23 cellular contexts compared by ENCODE assay signal in the genomic region with DNA sequence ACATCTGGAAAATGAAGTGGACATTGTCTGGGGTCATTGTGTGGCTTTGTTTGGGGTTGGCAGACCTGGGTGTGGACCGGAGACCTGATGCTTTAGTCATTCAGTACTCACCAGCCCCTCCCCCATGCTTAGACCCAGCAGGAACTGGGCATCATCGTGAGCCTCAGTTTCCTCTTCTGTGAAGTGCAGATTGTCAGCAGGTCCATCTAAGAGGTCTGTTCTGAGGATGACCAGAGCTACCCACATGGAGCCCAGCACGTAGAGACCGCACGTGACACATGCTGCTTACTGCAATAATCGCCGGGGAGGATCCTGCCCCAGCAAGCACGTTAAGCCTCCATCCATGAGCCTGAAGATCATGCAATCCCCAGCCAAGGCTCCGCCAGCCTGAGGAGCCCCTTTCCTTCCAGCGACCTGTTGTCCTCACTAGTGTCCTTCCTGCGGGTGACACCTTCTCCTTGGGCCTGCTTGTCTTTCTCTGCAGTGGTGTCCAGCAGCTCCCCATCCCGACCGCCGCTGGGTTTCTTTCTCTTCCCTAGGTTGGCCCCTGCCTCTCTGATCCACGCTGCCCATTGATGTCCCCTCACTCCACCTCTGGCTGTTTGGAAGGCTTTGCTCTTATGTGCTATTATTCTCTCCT. TPM values are rescaled to one million over a fixed set of nuclear protein-coding genes. Genes with fewer than 3 reads are reported as not detected.
"Had no signal": no experiment of that assay in that cellular context is flagged by ENCODE, and none has a peak within 500 bp of the region (broad histone marks: within the 10 kb centered on the region; RNA-seq: fewer than 3 reads in every experiment).

No MANE protein-coding gene starts in this region.

- H3K36me3 Mint-ChIP-seq: immature natural killer cell; memory B cell; natural killer cell treated with Interleukin-12 subunit alpha and Interleukin-12 subunit beta and Interleukin-15 and Interleukin-18, amount 100 ng/mL, for 72 hours; neural progenitor cell; type B pancreatic cell had no signal

- H3K4me1 Mint-ChIP-seq: immature natural killer cell, memory B cell, neural progenitor cell had no signal

- H3K4me3 Mint-ChIP-seq: immature natural killer cell; memory B cell; natural killer cell treated with Interleukin-12 subunit alpha and Interleukin-12 subunit beta and Interleukin-15 and Interleukin-18, amount 100 ng/mL, for 72 hours; neural progenitor cell; type B pancreatic cell had no signal

- H3K36me3 ChIP-seq: esophagus muscularis mucosa, gastrocnemius medialis, heart right ventricle, left ventricle myocardium inferior, lower lobe of right lung, neural progenitor cell, pancreas had no signal

- DNase-seq: central memory CD4-positive, alpha-beta T cell; effector memory CD4-positive, alpha-beta T cell; gastrocnemius medialis; heart right ventricle; immature natural killer cell; left ventricle myocardium inferior; lower lobe of right lung; midbrain; occipital lobe; pancreas; psoas muscle; retina; small intestine; stimulated activated CD4-positive, alpha-beta T cell treated with anti-CD3 and anti-CD28 coated beads, Interleukin-2, amount 100 ng/mL, for 48 hours; stimulated activated naive CD8-positive, alpha-beta T cell treated with anti-CD3 and anti-CD28 coated beads, Interleukin-15, Interleukin-2, amounts not matched to agents 100 U/mL and 50 U/mL, for 24 hours; testis had no signal

- H3K27me3 ChIP-seq: neural progenitor cell, testis had no signal

- H3K4me1 ChIP-seq: esophagus muscularis mucosa, gastrocnemius medialis, heart right ventricle, left ventricle myocardium inferior, lower lobe of right lung, neural progenitor cell, pancreas, psoas muscle, testis had no signal

- H3K9me3 ChIP-seq: pancreas, psoas muscle, testis had no signal

- H3K9me3 Mint-ChIP-seq: immature natural killer cell; natural killer cell treated with Interleukin-12 subunit alpha and Interleukin-12 subunit beta and Interleukin-15 and Interleukin-18, amount 100 ng/mL, for 72 hours; type B pancreatic cell had no signal

- H3K4me3 ChIP-seq: esophagus muscularis mucosa, gastrocnemius medialis, heart right ventricle, left ventricle myocardium inferior, lower lobe of right lung, neural progenitor cell, pancreas, psoas muscle, testis had no signal

- H3K4me2 ChIP-seq: neural progenitor cell had no signal

- H2AFZ ChIP-seq: neural progenitor cell had no signal

- H3K27ac Mint-ChIP-seq: immature natural killer cell; memory B cell; natural killer cell treated with Interleukin-12 subunit alpha and Interleukin-12 subunit beta and Interleukin-15 and Interleukin-18, amount 100 ng/mL, for 72 hours; neural progenitor cell; type B pancreatic cell had no signal

- H3K27ac ChIP-seq: epithelial cell of prostate, esophagus muscularis mucosa, gastrocnemius medialis, heart right ventricle, left ventricle myocardium inferior, lower lobe of right lung, neural progenitor cell, pancreas, psoas muscle, testis had no signal

RNA-seq across cellular contexts. Expression of a gene that starts 26.7 kb away (rescaled TPM):
- total RNA-seq: esophagus muscularis mucosa; fibroblast of villous mesenchyme; lower lobe of right lung; natural killer cell treated with Interleukin-12 subunit alpha and Interleukin-12 subunit beta and Interleukin-15 and Interleukin-18, amount 100 ng/mL, for 72 hours; occipital lobe; pancreas had no signal
- polyA plus RNA-seq: immature natural killer cell had no signal
